In the genomic region with DNA sequence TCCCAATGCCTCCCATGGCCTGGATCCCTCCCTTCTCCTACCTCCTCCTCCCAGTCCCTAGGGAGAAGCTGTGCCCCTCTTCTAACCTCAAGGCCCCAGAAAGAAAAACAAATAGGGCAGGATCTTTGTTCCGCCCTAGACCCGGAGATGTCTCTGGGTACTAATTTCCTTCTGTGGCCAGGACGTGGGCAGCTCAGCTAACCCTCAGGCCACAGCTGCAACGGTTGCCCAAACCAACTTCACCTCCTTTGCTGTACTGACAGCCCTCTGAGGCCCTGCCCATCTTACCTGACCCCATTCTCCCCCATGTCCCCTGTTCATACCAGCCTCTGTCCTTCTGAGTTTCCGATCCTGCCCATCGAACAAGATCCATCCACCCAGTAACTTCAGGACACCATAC, we compare ENCODE assay signal across 18 cellular contexts.
DNase-seq lines count a peak whose midpoint lies in the region; ATAC-seq and TF ChIP-seq lines count a peak whose summit lies in the region.
"Had no signal": no experiment of that assay in that cellular context is flagged by ENCODE, and none has a peak within 500 bp of the region (broad histone marks: within the 10 kb centered on the region; RNA-seq: fewer than 3 reads in every experiment).

No MANE protein-coding gene starts in this region.

- peak overlapping the region; percentile 7 for H3K4me3 Mint-ChIP-seq in activated CD8-positive, alpha-beta memory T cell treated with anti-CD3 and anti-CD28 coated beads, Interleukin-2, amount 10 ng/mL, durations not matched to agents 7 days and 5 days
- H3K4me3 Mint-ChIP-seq in activated CD8-positive, alpha-beta T cell treated with anti-CD3 and anti-CD28 coated beads for 36 hours = no peak overlapping the region
- H3K4me3 Mint-ChIP-seq in natural killer cell = peak overlapping the region; percentile 78
- H3K4me3 Mint-ChIP-seq: HFFc6 had no signal

- DNase-seq in activated CD8-positive, alpha-beta memory T cell treated with anti-CD3 and anti-CD28 coated beads, Interleukin-2, amount 10 ng/mL, durations not matched to agents 7 days and 5 days = peak; percentile 71
- DNase-seq in activated CD8-positive, alpha-beta memory T cell treated with anti-CD3 and anti-CD28 coated beads, Interleukin-2, amount 50 U/mL, for 48 hours = no peak
- peak; percentile 41 for DNase-seq in GDM1 (lab: John Stamatoyannopoulos, UW)
- peak; percentile 6 for DNase-seq in activated CD8-positive, alpha-beta T cell treated with anti-CD3 and anti-CD28 coated beads for 36 hours
- no peak for DNase-seq in natural killer cell
- DNase-seq in SKM-1 treated with dmso at 0.1 percent for 144 hours (lab: John Stamatoyannopoulos, UW; ENCODE audit: unreplicated experiment) = no peak
- no peak for DNase-seq in NCI-H526 (lab: John Stamatoyannopoulos, UW)
- DNase-seq: DMS79, GF-D8, HFFc6, KG1, MM.1S, NCI-H1417, NCI-H1930, NCI-H2171 treated with DMSO at 0.1 percent for 48 hours, NCI-H510A, SHP77 treated with DMSO at 0.1 percent for 48 hours had no signal

- peaks cover 16% of the 10 kb centered on the region for H3K27me3 Mint-ChIP-seq in activated CD8-positive, alpha-beta memory T cell treated with anti-CD3 and anti-CD28 coated beads, Interleukin-2, amount 10 ng/mL, durations not matched to agents 7 days and 5 days
- H3K27me3 Mint-ChIP-seq in activated CD8-positive, alpha-beta T cell treated with anti-CD3 and anti-CD28 coated beads for 36 hours = no peaks in the 10 kb centered on the region
- peaks cover 0 to 8% of the 10 kb centered on the region in 2 donors for H3K27me3 Mint-ChIP-seq in natural killer cell (ENCODE audit: low read depth in 2 of 2)

- H3K27ac Mint-ChIP-seq in activated CD8-positive, alpha-beta memory T cell treated with anti-CD3 and anti-CD28 coated beads, Interleukin-2, amount 10 ng/mL, durations not matched to agents 7 days and 5 days = peak overlapping the region; percentile 66
- H3K27ac Mint-ChIP-seq in activated CD8-positive, alpha-beta T cell treated with anti-CD3 and anti-CD28 coated beads for 36 hours = no peak overlapping the region
- peak overlapping the region; percentile 7 to 63 for H3K27ac Mint-ChIP-seq in natural killer cell
- H3K27ac Mint-ChIP-seq: HFFc6 had no signal

- intact Hi-C loops in activated CD8-positive, alpha-beta T cell treated with anti-CD3 and anti-CD28 coated beads for 36 hours (cut with micrococcal nuclease) = no loop called here
- intact Hi-C loops in natural killer cell (cut with micrococcal nuclease) = no loop called here

- H3K36me3 Mint-ChIP-seq in activated CD8-positive, alpha-beta memory T cell treated with anti-CD3 and anti-CD28 coated beads, Interleukin-2, amount 10 ng/mL, durations not matched to agents 7 days and 5 days = peaks cover 2% of the 10 kb centered on the region
- H3K36me3 Mint-ChIP-seq in activated CD8-positive, alpha-beta T cell treated with anti-CD3 and anti-CD28 coated beads for 36 hours (ENCODE audit: low read depth) = no peaks in the 10 kb centered on the region
- H3K36me3 Mint-ChIP-seq in natural killer cell = no peaks in the 10 kb centered on the region

- ATAC-seq in activated CD8-positive, alpha-beta memory T cell treated with anti-CD3 and anti-CD28 coated beads, Interleukin-2, amount 10 ng/mL, durations not matched to agents 7 days and 5 days = peak; percentile 41
- no peak for ATAC-seq in activated CD8-positive, alpha-beta T cell treated with anti-CD3 and anti-CD28 coated beads for 36 hours
- ATAC-seq in natural killer cell = peak in 2 of 3 donors; percentile 35 to 45
- ATAC-seq in GM21528 (IDR thresholded peaks at IDR 0.05; ENCODE audit: low FRiP score, unreplicated experiment) = no peak

- CTCF ChIA-PET in activated CD8-positive, alpha-beta memory T cell treated with anti-CD3 and anti-CD28 coated beads, Interleukin-2, amount 10 ng/mL, durations not matched to agents 7 days and 5 days (lab: Charles Lee) = no interaction called here
- CTCF ChIA-PET in activated CD8-positive, alpha-beta T cell treated with anti-CD3 and anti-CD28 coated beads for 36 hours (lab: Charles Lee) = no interaction called here

- POLR2A ChIA-PET in activated CD8-positive, alpha-beta T cell treated with anti-CD3 and anti-CD28 coated beads for 36 hours (lab: Charles Lee) = no interaction called here

- TF ChIP-seq CTCF in activated CD8-positive, alpha-beta T cell treated with anti-CD3 and anti-CD28 coated beads for 36 hours (IDR thresholded peaks at IDR 0.05) = no peak
- no peak for TF ChIP-seq CTCF in natural killer cell (IDR thresholded peaks at IDR 0.05)

- H3K4me1 Mint-ChIP-seq in activated CD8-positive, alpha-beta memory T cell treated with anti-CD3 and anti-CD28 coated beads, Interleukin-2, amount 10 ng/mL, durations not matched to agents 7 days and 5 days = peaks cover 46% of the 10 kb centered on the region
- peaks cover 22% of the 10 kb centered on the region for H3K4me1 Mint-ChIP-seq in activated CD8-positive, alpha-beta T cell treated with anti-CD3 and anti-CD28 coated beads for 36 hours (ENCODE audit: low read depth)
- H3K4me1 Mint-ChIP-seq in natural killer cell = peaks cover 39 to 44% of the 10 kb centered on the region in 2 donors

- H3K9me3 Mint-ChIP-seq in activated CD8-positive, alpha-beta memory T cell treated with anti-CD3 and anti-CD28 coated beads, Interleukin-2, amount 10 ng/mL, durations not matched to agents 7 days and 5 days (ENCODE audit: low read depth) = no peaks in the 10 kb centered on the region
- H3K9me3 Mint-ChIP-seq in activated CD8-positive, alpha-beta T cell treated with anti-CD3 and anti-CD28 coated beads for 36 hours = no peaks in the 10 kb centered on the region
- no peaks in the 10 kb centered on the region for H3K9me3 Mint-ChIP-seq in natural killer cell
- H3K9me3 Mint-ChIP-seq: HFFc6 had no signal

Comparison
In these comparisons a context has a peak if more than half of its experiments do, and no peak if none do; other contexts are left out.
1. DNase-seq: peak in activated CD8-positive, alpha-beta memory T cell treated with anti-CD3 and anti-CD28 coated beads, Interleukin-2, amount 10 ng/mL, durations not matched to agents 7 days and 5 days (single experiment), GDM1 (single experiment) and activated CD8-positive, alpha-beta T cell treated with anti-CD3 and anti-CD28 coated beads for 36 hours (single experiment); none in activated CD8-positive, alpha-beta memory T cell treated with anti-CD3 and anti-CD28 coated beads, Interleukin-2, amount 50 U/mL, for 48 hours (single experiment), natural killer cell (single experiment), SKM-1 treated with dmso at 0.1 percent for 144 hours (single experiment) and NCI-H526 (0 of 2).
2. ATAC-seq: peak in activated CD8-positive, alpha-beta memory T cell treated with anti-CD3 and anti-CD28 coated beads, Interleukin-2, amount 10 ng/mL, durations not matched to agents 7 days and 5 days (single experiment) and natural killer cell (2 of 3); none in activated CD8-positive, alpha-beta T cell treated with anti-CD3 and anti-CD28 coated beads for 36 hours (single experiment) and GM21528 (single experiment).